ENCODE assay signal across 1 cellular context in the genomic region with DNA sequence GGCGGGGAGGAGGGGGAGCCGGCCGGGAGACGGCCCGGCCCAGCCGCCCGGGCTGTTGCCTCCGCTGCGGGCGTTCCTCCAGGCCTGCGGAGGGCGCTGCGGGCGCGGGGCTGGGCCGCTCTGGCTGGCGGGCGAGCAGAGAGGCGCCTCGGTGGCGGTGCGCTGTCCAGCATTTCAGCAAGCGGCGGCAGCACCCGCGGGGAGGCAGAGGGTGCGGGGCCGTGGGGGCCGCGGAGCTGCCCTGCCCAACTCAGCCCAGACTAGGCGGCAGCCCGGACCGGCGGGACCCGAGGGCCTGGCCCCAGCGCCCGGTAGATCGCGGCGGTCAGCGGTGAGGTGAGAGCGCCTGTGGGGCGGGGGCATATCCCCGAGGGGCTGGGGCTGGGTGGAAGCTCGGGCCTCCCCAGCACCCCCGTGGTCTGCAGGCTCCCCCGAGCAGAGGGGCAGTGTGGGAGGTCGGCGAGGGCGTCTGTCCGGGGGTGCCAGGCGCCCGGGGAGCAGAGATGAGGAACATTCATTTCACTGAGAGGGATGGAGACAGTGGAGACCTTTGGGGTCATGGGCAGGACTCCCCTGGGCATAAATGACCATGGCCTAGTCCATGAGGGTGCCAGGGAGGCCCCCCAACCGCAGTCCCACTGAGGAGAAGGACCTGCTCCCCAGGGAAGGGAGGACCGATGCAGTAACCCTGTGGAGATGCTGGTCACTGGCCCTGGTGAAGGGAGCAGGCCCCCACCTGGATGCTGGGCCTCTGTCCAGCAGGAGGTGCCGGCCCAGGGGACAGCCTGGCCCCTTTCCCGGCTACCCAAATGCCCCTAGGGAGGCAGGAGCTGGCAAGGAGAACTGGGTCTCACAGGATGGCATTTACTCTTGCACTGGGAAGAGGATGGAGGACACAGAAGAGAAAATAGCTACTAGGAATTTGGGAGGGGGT.
TF ChIP-seq lines count a peak whose summit lies in the region.

A gene with protein sequence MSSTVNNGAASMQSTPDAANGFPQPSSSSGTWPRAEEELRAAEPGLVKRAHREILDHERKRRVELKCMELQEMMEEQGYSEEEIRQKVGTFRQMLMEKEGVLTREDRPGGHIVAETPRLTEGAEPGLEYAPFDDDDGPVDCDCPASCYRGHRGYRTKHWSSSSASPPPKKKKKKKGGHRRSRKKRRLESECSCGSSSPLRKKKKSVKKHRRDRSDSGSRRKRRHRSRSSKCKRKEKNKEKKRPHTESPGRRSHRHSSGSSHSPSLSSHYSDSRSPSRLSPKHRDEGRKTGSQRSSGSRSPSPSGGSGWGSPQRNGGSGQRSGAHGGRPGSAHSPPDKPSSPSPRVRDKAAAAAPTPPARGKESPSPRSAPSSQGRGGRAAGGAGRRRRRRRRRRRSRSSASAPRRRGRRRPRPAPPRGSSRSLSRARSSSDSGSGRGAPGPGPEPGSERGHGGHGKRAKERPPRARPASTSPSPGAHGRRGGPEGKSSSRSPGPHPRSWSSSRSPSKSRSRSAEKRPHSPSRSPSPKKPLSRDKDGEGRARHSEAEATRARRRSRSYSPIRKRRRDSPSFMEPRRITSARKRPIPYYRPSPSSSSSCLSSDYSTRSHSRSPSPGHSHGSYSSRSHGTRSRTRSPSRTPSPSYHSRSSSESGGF (plus strand): TSS at position 165 of the 934 bp plus-strand sequence. CDS start 33,171 bp downstream, outside the sequence.

TF ChIP-seq in Ishikawa, 13 proteins besides CTCF, POLR2A, EP300 and RAD21 (continued from another document):
- TF ChIP-seq, protein P1, sequence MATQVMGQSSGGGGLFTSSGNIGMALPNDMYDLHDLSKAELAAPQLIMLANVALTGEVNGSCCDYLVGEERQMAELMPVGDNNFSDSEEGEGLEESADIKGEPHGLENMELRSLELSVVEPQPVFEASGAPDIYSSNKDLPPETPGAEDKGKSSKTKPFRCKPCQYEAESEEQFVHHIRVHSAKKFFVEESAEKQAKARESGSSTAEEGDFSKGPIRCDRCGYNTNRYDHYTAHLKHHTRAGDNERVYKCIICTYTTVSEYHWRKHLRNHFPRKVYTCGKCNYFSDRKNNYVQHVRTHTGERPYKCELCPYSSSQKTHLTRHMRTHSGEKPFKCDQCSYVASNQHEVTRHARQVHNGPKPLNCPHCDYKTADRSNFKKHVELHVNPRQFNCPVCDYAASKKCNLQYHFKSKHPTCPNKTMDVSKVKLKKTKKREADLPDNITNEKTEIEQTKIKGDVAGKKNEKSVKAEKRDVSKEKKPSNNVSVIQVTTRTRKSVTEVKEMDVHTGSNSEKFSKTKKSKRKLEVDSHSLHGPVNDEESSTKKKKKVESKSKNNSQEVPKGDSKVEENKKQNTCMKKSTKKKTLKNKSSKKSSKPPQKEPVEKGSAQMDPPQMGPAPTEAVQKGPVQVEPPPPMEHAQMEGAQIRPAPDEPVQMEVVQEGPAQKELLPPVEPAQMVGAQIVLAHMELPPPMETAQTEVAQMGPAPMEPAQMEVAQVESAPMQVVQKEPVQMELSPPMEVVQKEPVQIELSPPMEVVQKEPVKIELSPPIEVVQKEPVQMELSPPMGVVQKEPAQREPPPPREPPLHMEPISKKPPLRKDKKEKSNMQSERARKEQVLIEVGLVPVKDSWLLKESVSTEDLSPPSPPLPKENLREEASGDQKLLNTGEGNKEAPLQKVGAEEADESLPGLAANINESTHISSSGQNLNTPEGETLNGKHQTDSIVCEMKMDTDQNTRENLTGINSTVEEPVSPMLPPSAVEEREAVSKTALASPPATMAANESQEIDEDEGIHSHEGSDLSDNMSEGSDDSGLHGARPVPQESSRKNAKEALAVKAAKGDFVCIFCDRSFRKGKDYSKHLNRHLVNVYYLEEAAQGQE (IDR thresholded peaks at IDR 0.05; ENCODE audit: low read depth): peak; percentile 91
- TF ChIP-seq ZBTB7A (IDR thresholded peaks at IDR 0.05; ENCODE audit: low read depth) (no peak), CEBPB (IDR thresholded peaks at IDR 0.05) (no peak), YY1 (IDR thresholded peaks at IDR 0.05; ENCODE audit: low read depth) (peak; percentile 72)
